9 cellular contexts compared by ENCODE assay signal in the genomic region with DNA sequence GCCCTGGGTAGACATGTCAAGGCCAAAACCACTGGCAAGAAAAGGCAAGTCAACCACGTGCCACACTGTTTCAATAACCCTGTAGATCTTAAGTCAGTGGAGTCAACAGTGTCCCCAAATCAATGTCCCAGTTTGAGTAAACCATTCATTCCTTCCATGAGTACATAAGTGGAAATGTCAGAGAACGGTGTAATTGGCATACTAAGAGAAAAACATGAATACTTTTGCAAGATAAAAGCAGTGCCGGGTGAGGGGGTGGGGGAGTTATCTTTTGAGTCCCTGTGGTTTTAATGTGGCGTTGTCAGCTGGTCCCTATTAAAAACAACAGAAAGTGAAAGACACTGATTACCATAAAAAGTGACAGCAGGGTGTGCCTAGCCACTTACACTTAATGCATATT. TPM values are rescaled to one million over a fixed set of nuclear protein-coding genes. Genes with fewer than 3 reads are reported as not detected.
DNase-seq lines count a peak whose midpoint lies in the region; ATAC-seq and TF ChIP-seq lines count a peak whose summit lies in the region.
"Had no signal": no experiment of that assay in that cellular context is flagged by ENCODE, and none has a peak within 500 bp of the region (broad histone marks: within the 10 kb centered on the region; RNA-seq: fewer than 3 reads in every experiment).

No MANE protein-coding gene starts in this region.

- H3K36me3 ChIP-seq in brain microvascular endothelial cell (replicated peaks), result peaks cover 14% of the 10 kb centered on the region

- in situ Hi-C loops in brain microvascular endothelial cell (cut with HindIII; ENCODE audit: low pct_ligation_motif_present, low sequenced_read_pairs), result no loop called here
- in situ Hi-C loops in ACHN (cut with HindIII; ENCODE audit: low pct_ligation_motif_present, low pct_unique_long_range_greater_than_20kb, low sequenced_read_pairs), result no loop called here

- intact Hi-C loops in Right ventricle myocardium inferior (cut with DNase I), result no loop called here

- DNase-seq in activated naive CD4-positive, alpha-beta T cell treated with Interleukin-2 at 50 U/mL for 16 hours, result peak; percentile 80
- DNase-seq in stimulated activated CD8-positive, alpha-beta memory T cell treated with anti-CD3 and anti-CD28 coated beads, Interleukin-4, amount 100 ng/mL, for 24 hours (ENCODE audit: low read depth), result peak; percentile 58
- no peak for DNase-seq in brain microvascular endothelial cell
- DNase-seq in Right ventricle myocardium inferior (ENCODE audit: missing footprints), result no peak
- no peak for DNase-seq in NK-92 (lab: John Stamatoyannopoulos, UW; ENCODE audit: unreplicated experiment)
- no peak for DNase-seq in ACHN
- DNase-seq: GOT3 had no signal

- TF ChIP-seq CTCF in brain microvascular endothelial cell (IDR thresholded peaks at IDR 0.05; ENCODE audit: low read depth, low read length, missing control alignments), result no peak

- no peak overlapping the region for H3K4me3 ChIP-seq in brain microvascular endothelial cell (ENCODE audit: low read depth, low read length)

- peak; percentile 62 for ATAC-seq in GM19455 (IDR thresholded peaks at IDR 0.05; ENCODE audit: unreplicated experiment)
- peak; percentile 71 for ATAC-seq in HG03442 (IDR thresholded peaks at IDR 0.05; ENCODE audit: unreplicated experiment)
- ATAC-seq in Right ventricle myocardium inferior, result no peak

- no peaks in the 10 kb centered on the region for H3K27me3 ChIP-seq in brain microvascular endothelial cell (replicated peaks)

- H3K27ac ChIP-seq in brain microvascular endothelial cell, result no peak overlapping the region

RNA-seq across cellular contexts. Expression of a gene that starts 37.8 kb away (rescaled TPM):
- 56.1 TPM for total RNA-seq in Right ventricle myocardium inferior

Comparison
In these comparisons a context has a peak if more than half of its experiments do, and no peak if none do; other contexts are left out.
1. DNase-seq: peak in activated naive CD4-positive, alpha-beta T cell treated with Interleukin-2 at 50 U/mL for 16 hours (single experiment) and stimulated activated CD8-positive, alpha-beta memory T cell treated with anti-CD3 and anti-CD28 coated beads, Interleukin-4, amount 100 ng/mL, for 24 hours (single experiment); none in brain microvascular endothelial cell (single experiment), Right ventricle myocardium inferior (single experiment), NK-92 (single experiment) and ACHN (single experiment).